In genomic region chr2:164479460-164479859, GRCh38 we compare ENCODE assay signal across 8 cellular contexts.
DNase-seq lines count a peak whose midpoint lies in the region; ATAC-seq and TF ChIP-seq lines count a peak whose summit lies in the region.

No MANE protein-coding gene starts in this region.

- 41% methylated on average over 2 of the region's 2 CpGs for WGBS in liver

- H3K27me3 ChIP-seq in liver (ENCODE audit: control insufficient read depth in 4 of 4, insufficient read depth in 4 of 4, low read length in 3 of 4): no peaks in the 10 kb centered on the region

- H3K36me3 ChIP-seq in liver (ENCODE audit: control insufficient read depth in 4 of 4, insufficient read depth in 3 of 4, low read depth in 1 of 4, low read length in 3 of 4): no peaks in the 10 kb centered on the region

- no peak overlapping the region for H3K4me3 ChIP-seq in LNCaP clone FGC (ENCODE audit: low read depth, low read length)
- H3K4me3 ChIP-seq in liver (ENCODE audit: low read depth in 1 of 3, low read length in 3 of 3): no peak overlapping the region

- TF ChIP-seq RAD21 in liver (IDR thresholded peaks at IDR 0.05): peak; percentile 73 to 76

- TF ChIP-seq CTCF in LNCaP clone FGC (IDR thresholded peaks at IDR 0.05; ENCODE audit: control insufficient read depth, extremely low read depth, insufficient read depth) (peak; percentile 65), liver (IDR thresholded peaks at IDR 0.05; ENCODE audit: low read depth, low read length, missing input control) (peak; percentile 34)

- no peaks in the 10 kb centered on the region for H3K4me1 ChIP-seq in liver (ENCODE audit: control insufficient read depth in 4 of 4, insufficient read depth in 4 of 4, low read length in 3 of 4)

- no peak overlapping the region for H3K9ac ChIP-seq in liver (ENCODE audit: low read depth in 1 of 2, low read length in 2 of 2)

- no peaks in the 10 kb centered on the region for H3K9me3 ChIP-seq in liver (ENCODE audit: control insufficient read depth in 4 of 4, low read length in 3 of 4)

- no peak overlapping the region for H3K27ac ChIP-seq in liver (ENCODE audit: low read depth in 1 of 2, low read length in 2 of 2)

- ATAC-seq in GM21423 (IDR thresholded peaks at IDR 0.05; ENCODE audit: unreplicated experiment): no peak

- DNase-seq in Ammon's horn (ENCODE audit: low spot score): peak; percentile 84
- DNase-seq in LNCaP clone FGC (ENCODE audit: low read depth): no peak
- peak; percentile 19 for DNase-seq in amniotic stem cell (lab: John Stamatoyannopoulos, UW)
- no peak for DNase-seq in T1000 (lab: John Stamatoyannopoulos, UW)
- DNase-seq in NCI-H1930 (lab: John Stamatoyannopoulos, UW): no peak
- DNase-seq in NAMALWA (ENCODE audit: low spot score): no peak

TF ChIP-seq in liver, 16 proteins besides CTCF, POLR2A, EP300 and RAD21:
- no peak for TF ChIP-seq SP1 (IDR thresholded peaks at IDR 0.05)
TF ChIP-seq in liver: peak in this region for 0.

Comparison
In these comparisons a context has a peak if more than half of its experiments do, and no peak if none do; other contexts are left out.
1. DNase-seq: peak in Ammon's horn (single experiment) and amniotic stem cell (single experiment); none in LNCaP clone FGC (single experiment), T1000 (single experiment), NCI-H1930 (0 of 2) and NAMALWA (single experiment).